In the genomic region with DNA sequence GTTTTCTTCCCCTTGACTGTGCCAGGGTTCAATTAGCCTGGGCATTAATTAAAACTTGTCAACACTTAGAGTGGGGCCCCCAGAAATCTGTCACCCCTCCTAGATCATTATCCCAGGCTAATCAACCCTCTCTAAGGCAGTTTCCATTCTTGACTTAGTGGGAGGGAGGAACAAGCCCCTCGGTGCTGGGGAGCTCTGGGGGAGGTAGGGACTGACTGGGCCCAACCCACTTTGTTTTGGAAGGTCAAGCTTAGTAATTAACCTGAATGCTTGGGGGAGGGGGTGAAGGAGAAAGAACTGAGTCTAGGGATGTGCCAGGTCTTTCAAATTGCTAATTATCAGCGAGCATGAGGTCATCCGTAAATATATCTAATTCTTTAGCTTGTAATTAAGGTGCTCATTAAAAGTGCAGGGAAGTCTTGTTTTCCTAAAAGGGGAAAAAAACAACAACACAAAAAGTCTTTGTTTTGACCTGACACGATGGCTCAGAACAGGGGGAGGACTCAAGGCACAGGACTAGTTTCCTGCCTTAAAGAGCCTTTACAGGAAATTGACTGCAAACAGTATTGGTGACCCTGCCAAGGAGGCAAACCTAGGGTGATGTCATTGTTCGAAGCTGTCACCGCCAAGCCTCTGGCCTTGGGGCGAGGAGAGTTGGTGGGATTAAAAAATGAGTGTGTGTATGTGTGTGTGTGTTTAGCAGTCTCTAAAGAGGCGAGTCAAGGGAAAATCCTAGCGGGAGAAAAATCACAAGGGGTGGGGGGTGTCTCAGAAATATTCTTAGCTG, we compare ENCODE assay signal across 1 cellular context.
TF ChIP-seq lines count a peak whose summit lies in the region.

No MANE protein-coding gene starts in this region.

TF ChIP-seq in HEK293, 187 proteins besides CTCF, POLR2A, EP300 and RAD21 (continued from another document and continues in another):
- TF ChIP-seq, protein P1, sequence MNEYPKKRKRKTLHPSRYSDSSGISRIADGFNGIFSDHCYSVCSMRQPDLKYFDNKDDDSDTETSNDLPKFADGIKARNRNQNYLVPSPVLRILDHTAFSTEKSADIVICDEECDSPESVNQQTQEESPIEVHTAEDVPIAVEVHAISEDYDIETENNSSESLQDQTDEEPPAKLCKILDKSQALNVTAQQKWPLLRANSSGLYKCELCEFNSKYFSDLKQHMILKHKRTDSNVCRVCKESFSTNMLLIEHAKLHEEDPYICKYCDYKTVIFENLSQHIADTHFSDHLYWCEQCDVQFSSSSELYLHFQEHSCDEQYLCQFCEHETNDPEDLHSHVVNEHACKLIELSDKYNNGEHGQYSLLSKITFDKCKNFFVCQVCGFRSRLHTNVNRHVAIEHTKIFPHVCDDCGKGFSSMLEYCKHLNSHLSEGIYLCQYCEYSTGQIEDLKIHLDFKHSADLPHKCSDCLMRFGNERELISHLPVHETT (tag by site-specific recombination; IDR thresholded peaks at IDR 0.05): peak; percentile 93
- TF ChIP-seq, protein P2, sequence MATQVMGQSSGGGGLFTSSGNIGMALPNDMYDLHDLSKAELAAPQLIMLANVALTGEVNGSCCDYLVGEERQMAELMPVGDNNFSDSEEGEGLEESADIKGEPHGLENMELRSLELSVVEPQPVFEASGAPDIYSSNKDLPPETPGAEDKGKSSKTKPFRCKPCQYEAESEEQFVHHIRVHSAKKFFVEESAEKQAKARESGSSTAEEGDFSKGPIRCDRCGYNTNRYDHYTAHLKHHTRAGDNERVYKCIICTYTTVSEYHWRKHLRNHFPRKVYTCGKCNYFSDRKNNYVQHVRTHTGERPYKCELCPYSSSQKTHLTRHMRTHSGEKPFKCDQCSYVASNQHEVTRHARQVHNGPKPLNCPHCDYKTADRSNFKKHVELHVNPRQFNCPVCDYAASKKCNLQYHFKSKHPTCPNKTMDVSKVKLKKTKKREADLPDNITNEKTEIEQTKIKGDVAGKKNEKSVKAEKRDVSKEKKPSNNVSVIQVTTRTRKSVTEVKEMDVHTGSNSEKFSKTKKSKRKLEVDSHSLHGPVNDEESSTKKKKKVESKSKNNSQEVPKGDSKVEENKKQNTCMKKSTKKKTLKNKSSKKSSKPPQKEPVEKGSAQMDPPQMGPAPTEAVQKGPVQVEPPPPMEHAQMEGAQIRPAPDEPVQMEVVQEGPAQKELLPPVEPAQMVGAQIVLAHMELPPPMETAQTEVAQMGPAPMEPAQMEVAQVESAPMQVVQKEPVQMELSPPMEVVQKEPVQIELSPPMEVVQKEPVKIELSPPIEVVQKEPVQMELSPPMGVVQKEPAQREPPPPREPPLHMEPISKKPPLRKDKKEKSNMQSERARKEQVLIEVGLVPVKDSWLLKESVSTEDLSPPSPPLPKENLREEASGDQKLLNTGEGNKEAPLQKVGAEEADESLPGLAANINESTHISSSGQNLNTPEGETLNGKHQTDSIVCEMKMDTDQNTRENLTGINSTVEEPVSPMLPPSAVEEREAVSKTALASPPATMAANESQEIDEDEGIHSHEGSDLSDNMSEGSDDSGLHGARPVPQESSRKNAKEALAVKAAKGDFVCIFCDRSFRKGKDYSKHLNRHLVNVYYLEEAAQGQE (tag by site-specific recombination; IDR thresholded peaks at IDR 0.05): no peak
- no peak for TF ChIP-seq RBAK (tag by site-specific recombination; IDR thresholded peaks at IDR 0.05)
- TF ChIP-seq ZXDB (tag by site-specific recombination; IDR thresholded peaks at IDR 0.05): peak; percentile 93
- no peak for TF ChIP-seq ZNF426 (tag by site-specific recombination; IDR thresholded peaks at IDR 0.05)
- TF ChIP-seq ZNF169 (tag by site-specific recombination; IDR thresholded peaks at IDR 0.05): no peak
- no peak for TF ChIP-seq ZNF114 (tag by site-specific recombination; IDR thresholded peaks at IDR 0.05)
- no peak for TF ChIP-seq ZNF747 (tag by site-specific recombination; IDR thresholded peaks at IDR 0.05)
- peak; percentile 90; the same call in 1 of the 2 replicates for TF ChIP-seq KLF16 (tag by site-specific recombination; IDR thresholded peaks at IDR 0.05)
- peak; percentile 91 for TF ChIP-seq BCL11B (tag by site-specific recombination; IDR thresholded peaks at IDR 0.05; ENCODE audit: low read depth)
- TF ChIP-seq, protein P3, sequence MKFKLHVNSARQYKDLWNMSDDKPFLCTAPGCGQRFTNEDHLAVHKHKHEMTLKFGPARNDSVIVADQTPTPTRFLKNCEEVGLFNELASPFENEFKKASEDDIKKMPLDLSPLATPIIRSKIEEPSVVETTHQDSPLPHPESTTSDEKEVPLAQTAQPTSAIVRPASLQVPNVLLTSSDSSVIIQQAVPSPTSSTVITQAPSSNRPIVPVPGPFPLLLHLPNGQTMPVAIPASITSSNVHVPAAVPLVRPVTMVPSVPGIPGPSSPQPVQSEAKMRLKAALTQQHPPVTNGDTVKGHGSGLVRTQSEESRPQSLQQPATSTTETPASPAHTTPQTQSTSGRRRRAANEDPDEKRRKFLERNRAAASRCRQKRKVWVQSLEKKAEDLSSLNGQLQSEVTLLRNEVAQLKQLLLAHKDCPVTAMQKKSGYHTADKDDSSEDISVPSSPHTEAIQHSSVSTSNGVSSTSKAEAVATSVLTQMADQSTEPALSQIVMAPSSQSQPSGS (tag by site-specific recombination; IDR thresholded peaks at IDR 0.05; ENCODE audit: low read depth): peak; percentile 99
- TF ChIP-seq OVOL3 (tag by site-specific recombination; IDR thresholded peaks at IDR 0.05): no peak
- no peak for TF ChIP-seq ZNF302 (tag by site-specific recombination; IDR thresholded peaks at IDR 0.05; ENCODE audit: low read depth)
- TF ChIP-seq, protein P4, sequence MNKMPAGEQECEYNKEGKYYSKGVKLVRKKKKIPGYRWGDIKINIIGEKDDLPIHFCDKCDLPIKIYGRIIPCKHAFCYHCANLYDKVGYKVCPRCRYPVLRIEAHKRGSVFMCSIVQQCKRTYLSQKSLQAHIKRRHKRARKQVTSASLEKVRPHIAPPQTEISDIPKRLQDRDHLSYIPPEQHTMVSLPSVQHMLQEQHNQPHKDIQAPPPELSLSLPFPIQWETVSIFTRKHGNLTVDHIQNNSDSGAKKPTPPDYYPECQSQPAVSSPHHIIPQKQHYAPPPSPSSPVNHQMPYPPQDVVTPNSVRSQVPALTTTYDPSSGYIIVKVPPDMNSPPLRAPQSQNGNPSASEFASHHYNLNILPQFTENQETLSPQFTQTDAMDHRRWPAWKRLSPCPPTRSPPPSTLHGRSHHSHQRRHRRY (tag by site-specific recombination; IDR thresholded peaks at IDR 0.05): no peak
- TF ChIP-seq, protein P5, sequence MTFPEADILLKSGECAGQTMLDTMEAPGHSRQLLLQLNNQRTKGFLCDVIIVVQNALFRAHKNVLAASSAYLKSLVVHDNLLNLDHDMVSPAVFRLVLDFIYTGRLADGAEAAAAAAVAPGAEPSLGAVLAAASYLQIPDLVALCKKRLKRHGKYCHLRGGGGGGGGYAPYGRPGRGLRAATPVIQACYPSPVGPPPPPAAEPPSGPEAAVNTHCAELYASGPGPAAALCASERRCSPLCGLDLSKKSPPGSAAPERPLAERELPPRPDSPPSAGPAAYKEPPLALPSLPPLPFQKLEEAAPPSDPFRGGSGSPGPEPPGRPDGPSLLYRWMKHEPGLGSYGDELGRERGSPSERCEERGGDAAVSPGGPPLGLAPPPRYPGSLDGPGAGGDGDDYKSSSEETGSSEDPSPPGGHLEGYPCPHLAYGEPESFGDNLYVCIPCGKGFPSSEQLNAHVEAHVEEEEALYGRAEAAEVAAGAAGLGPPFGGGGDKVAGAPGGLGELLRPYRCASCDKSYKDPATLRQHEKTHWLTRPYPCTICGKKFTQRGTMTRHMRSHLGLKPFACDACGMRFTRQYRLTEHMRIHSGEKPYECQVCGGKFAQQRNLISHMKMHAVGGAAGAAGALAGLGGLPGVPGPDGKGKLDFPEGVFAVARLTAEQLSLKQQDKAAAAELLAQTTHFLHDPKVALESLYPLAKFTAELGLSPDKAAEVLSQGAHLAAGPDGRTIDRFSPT (tag by site-specific recombination; IDR thresholded peaks at IDR 0.05): peak; percentile 98
- no peak; the same call in 1 of the 2 replicates for TF ChIP-seq SCRT1 (tag by site-specific recombination; IDR thresholded peaks at IDR 0.05; ENCODE audit: borderline replicate concordance)
- 0 out of 2 replicates have a peak, but pooled peaks have one; percentile 12 for TF ChIP-seq EGR2 (tag by site-specific recombination; IDR thresholded peaks at IDR 0.05; ENCODE audit: low read depth)
- peak; percentile 74 for TF ChIP-seq ZNF664 (tag by site-specific recombination; IDR thresholded peaks at IDR 0.05)
- TF ChIP-seq, protein P6, sequence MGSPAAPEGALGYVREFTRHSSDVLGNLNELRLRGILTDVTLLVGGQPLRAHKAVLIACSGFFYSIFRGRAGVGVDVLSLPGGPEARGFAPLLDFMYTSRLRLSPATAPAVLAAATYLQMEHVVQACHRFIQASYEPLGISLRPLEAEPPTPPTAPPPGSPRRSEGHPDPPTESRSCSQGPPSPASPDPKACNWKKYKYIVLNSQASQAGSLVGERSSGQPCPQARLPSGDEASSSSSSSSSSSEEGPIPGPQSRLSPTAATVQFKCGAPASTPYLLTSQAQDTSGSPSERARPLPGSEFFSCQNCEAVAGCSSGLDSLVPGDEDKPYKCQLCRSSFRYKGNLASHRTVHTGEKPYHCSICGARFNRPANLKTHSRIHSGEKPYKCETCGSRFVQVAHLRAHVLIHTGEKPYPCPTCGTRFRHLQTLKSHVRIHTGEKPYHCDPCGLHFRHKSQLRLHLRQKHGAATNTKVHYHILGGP (tag by site-specific recombination; IDR thresholded peaks at IDR 0.05): no peak
- peak; percentile 94 for TF ChIP-seq ZBTB17 (tag by site-specific recombination; IDR thresholded peaks at IDR 0.05)
- TF ChIP-seq GLI4 (tag by site-specific recombination; IDR thresholded peaks at IDR 0.05): no peak
- TF ChIP-seq ZNF610 (tag by site-specific recombination; IDR thresholded peaks at IDR 0.05; ENCODE audit: borderline replicate concordance): no peak; the same call in 1 of the 2 replicates
- TF ChIP-seq OSR2 (tag by site-specific recombination; IDR thresholded peaks at IDR 0.05): peak; percentile 33
- no peak for TF ChIP-seq ZNF214 (tag by site-specific recombination; IDR thresholded peaks at IDR 0.05; ENCODE audit: borderline replicate concordance)
- no peak; the same call in none of the 2 replicates for TF ChIP-seq ZBTB20 (tag by site-specific recombination; IDR thresholded peaks at IDR 0.05)
- no peak for TF ChIP-seq HOXC10 (CRISPR knock-in tag; IDR thresholded peaks at IDR 0.05)
- no peak for TF ChIP-seq ZNF155 (tag by site-specific recombination; IDR thresholded peaks at IDR 0.05)
- peak; percentile 100 for TF ChIP-seq SP7 (tag by site-specific recombination; IDR thresholded peaks at IDR 0.05)
- TF ChIP-seq SETDB1 (IDR thresholded peaks at IDR 0.05; ENCODE audit: insufficient read length, low read length): no peak
- TF ChIP-seq ZNF157 (tag by site-specific recombination; IDR thresholded peaks at IDR 0.05): 0 out of 2 replicates have a peak, but pooled peaks have one; percentile 33
- TF ChIP-seq REPIN1 (tag by site-specific recombination; IDR thresholded peaks at IDR 0.05; ENCODE audit: low read depth): no peak
- no peak; the same call in none of the 2 replicates for TF ChIP-seq ZNF76 (tag by site-specific recombination; IDR thresholded peaks at IDR 0.05; ENCODE audit: borderline replicate concordance, low read depth)
- TF ChIP-seq, protein P7, sequence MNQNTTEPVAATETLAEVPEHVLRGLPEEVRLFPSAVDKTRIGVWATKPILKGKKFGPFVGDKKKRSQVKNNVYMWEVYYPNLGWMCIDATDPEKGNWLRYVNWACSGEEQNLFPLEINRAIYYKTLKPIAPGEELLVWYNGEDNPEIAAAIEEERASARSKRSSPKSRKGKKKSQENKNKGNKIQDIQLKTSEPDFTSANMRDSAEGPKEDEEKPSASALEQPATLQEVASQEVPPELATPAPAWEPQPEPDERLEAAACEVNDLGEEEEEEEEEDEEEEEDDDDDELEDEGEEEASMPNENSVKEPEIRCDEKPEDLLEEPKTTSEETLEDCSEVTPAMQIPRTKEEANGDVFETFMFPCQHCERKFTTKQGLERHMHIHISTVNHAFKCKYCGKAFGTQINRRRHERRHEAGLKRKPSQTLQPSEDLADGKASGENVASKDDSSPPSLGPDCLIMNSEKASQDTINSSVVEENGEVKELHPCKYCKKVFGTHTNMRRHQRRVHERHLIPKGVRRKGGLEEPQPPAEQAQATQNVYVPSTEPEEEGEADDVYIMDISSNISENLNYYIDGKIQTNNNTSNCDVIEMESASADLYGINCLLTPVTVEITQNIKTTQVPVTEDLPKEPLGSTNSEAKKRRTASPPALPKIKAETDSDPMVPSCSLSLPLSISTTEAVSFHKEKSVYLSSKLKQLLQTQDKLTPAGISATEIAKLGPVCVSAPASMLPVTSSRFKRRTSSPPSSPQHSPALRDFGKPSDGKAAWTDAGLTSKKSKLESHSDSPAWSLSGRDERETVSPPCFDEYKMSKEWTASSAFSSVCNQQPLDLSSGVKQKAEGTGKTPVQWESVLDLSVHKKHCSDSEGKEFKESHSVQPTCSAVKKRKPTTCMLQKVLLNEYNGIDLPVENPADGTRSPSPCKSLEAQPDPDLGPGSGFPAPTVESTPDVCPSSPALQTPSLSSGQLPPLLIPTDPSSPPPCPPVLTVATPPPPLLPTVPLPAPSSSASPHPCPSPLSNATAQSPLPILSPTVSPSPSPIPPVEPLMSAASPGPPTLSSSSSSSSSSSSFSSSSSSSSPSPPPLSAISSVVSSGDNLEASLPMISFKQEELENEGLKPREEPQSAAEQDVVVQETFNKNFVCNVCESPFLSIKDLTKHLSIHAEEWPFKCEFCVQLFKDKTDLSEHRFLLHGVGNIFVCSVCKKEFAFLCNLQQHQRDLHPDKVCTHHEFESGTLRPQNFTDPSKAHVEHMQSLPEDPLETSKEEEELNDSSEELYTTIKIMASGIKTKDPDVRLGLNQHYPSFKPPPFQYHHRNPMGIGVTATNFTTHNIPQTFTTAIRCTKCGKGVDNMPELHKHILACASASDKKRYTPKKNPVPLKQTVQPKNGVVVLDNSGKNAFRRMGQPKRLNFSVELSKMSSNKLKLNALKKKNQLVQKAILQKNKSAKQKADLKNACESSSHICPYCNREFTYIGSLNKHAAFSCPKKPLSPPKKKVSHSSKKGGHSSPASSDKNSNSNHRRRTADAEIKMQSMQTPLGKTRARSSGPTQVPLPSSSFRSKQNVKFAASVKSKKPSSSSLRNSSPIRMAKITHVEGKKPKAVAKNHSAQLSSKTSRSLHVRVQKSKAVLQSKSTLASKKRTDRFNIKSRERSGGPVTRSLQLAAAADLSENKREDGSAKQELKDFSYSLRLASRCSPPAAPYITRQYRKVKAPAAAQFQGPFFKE (tag by site-specific recombination; IDR thresholded peaks at IDR 0.05; ENCODE audit: borderline replicate concordance): no peak
- TF ChIP-seq, protein P8, sequence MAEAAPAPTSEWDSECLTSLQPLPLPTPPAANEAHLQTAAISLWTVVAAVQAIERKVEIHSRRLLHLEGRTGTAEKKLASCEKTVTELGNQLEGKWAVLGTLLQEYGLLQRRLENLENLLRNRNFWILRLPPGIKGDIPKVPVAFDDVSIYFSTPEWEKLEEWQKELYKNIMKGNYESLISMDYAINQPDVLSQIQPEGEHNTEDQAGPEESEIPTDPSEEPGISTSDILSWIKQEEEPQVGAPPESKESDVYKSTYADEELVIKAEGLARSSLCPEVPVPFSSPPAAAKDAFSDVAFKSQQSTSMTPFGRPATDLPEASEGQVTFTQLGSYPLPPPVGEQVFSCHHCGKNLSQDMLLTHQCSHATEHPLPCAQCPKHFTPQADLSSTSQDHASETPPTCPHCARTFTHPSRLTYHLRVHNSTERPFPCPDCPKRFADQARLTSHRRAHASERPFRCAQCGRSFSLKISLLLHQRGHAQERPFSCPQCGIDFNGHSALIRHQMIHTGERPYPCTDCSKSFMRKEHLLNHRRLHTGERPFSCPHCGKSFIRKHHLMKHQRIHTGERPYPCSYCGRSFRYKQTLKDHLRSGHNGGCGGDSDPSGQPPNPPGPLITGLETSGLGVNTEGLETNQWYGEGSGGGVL (tag by site-specific recombination; IDR thresholded peaks at IDR 0.05): peak; percentile 95
- TF ChIP-seq IKZF3 (tag by site-specific recombination; IDR thresholded peaks at IDR 0.05): peak; percentile 91
- peak; percentile 68; the same call in 1 of the 2 replicates for TF ChIP-seq ZSCAN23 (tag by site-specific recombination; IDR thresholded peaks at IDR 0.05)
- TF ChIP-seq ZNF791 (tag by site-specific recombination; IDR thresholded peaks at IDR 0.05): no peak
